Comparison of ENCODE assay signal across 22 cellular contexts in the genomic region with DNA sequence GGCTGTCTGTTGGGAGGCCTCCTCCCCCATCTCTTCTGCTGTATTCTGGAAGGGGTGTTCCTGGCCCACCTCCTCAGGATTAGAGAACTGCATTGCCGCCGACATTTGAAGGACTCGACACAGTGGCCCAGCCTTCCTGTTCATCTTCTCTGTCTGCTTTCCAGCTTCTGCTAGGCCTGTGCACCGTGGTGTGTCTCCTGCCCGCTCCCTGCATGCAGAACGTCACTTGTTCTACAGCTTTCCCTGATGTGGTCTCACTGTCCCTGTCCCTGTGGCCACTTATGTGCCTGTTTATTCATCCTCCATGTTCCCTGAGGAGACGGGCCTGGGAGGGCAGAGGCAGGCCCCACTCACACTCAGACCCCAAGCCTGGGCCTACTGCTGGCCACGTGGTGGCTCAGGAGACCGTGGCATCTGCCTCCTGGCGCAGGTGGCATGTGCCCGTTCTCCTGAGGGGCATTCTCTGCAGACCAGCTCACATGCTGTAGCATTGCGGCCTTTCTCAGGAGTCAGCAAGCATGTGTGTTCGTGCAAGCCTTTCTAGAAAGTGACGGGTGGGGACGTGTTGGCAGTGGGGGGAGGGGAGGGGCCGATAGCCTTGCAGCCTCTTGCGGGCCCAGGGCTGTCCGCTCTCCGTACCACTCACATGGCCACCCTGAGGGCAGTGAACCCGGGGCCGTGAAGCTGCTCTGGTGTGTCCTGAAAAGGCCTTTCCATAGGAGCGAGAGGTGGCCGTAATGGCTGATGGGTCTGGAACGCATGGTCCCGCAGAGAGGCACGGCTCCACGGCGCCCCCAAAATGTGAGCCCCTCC.
"Had no signal": no experiment of that assay in that cellular context is flagged by ENCODE, and none has a peak within 500 bp of the region (broad histone marks: within the 10 kb centered on the region; RNA-seq: fewer than 3 reads in every experiment).

No MANE protein-coding gene starts in this region.

- H3K27ac ChIP-seq: colonic mucosa, lower lobe of right lung, neutrophil, psoas muscle, suprapubic skin, transverse colon, vagina had no signal

- ATAC-seq: left ventricle myocardium superior; lower lobe of right lung; natural killer cell; psoas muscle; right cardiac atrium; stimulated activated naive CD8-positive, alpha-beta T cell treated with anti-CD3 and anti-CD28 coated beads, Interleukin-15, amount 100 ng/mL, for 72 hours had no signal

- H3K4me3 ChIP-seq: colonic mucosa, lower lobe of right lung, psoas muscle, suprapubic skin, transverse colon, vagina had no signal

- H3K4me3 Mint-ChIP-seq: natural killer cell; stimulated activated naive CD8-positive, alpha-beta T cell treated with anti-CD3 and anti-CD28 coated beads, Interleukin-15, amount 100 ng/mL, for 72 hours had no signal

- DNase-seq: colonic mucosa; dermis blood vessel endothelial cell; effector memory CD4-positive, alpha-beta T cell; erythroblast; hypothalamus; immature natural killer cell; left ventricle myocardium superior; lower lobe of right lung; natural killer cell; small intestine; stimulated activated CD4-positive, alpha-beta T cell treated with anti-CD3 and anti-CD28 coated beads, Interleukin-12 subunit alpha, Interleukin-12 subunit beta, amount 100 ng/mL, for 4 hours; stimulated activated CD4-positive, alpha-beta T cell treated with anti-CD3 and anti-CD28 coated beads, Interleukin-1b, Interleukin-23, amount 100 ng/mL, for 48 hours; stimulated activated CD4-positive, alpha-beta T cell treated with anti-CD3 and anti-CD28 coated beads, Interleukin-4, amount 100 ng/mL, for 1 hour; stimulated activated CD8-positive, alpha-beta memory T cell treated with anti-CD3 and anti-CD28 coated beads, Interleukin-4, amount 100 ng/mL, for 48 hours; stimulated activated naive CD4-positive, alpha-beta T cell; stimulated activated naive CD8-positive, alpha-beta T cell treated with anti-CD3 and anti-CD28 coated beads, Interleukin-15, amount 100 ng/mL, for 72 hours; transverse colon had no signal

- H3K36me3 ChIP-seq: colonic mucosa, lower lobe of right lung, neutrophil, suprapubic skin, transverse colon, vagina had no signal

- H3K9me3 ChIP-seq: colonic mucosa, lower lobe of right lung, neutrophil, psoas muscle, suprapubic skin, transverse colon, vagina had no signal

- H3K27me3 ChIP-seq: colonic mucosa, vagina had no signal

- H3K27ac Mint-ChIP-seq: immature natural killer cell; natural killer cell; stimulated activated naive CD8-positive, alpha-beta T cell treated with anti-CD3 and anti-CD28 coated beads, Interleukin-15, amount 100 ng/mL, for 72 hours had no signal

- H3K4me1 ChIP-seq: colonic mucosa, psoas muscle, vagina had no signal

- H3K9me3 Mint-ChIP-seq: immature natural killer cell; natural killer cell; stimulated activated naive CD8-positive, alpha-beta T cell treated with anti-CD3 and anti-CD28 coated beads, Interleukin-15, amount 100 ng/mL, for 72 hours had no signal

- H3K36me3 Mint-ChIP-seq: immature natural killer cell, natural killer cell had no signal
